In genomic region chr14:32701475-32701874, GRCh38 we compare ENCODE assay signal across 23 cellular contexts.
"Had no signal": no experiment of that assay in that cellular context is flagged by ENCODE, and none has a peak within 500 bp of the region (broad histone marks: within the 10 kb centered on the region; RNA-seq: fewer than 3 reads in every experiment).

No MANE protein-coding gene starts in this region.

- H3K36me3 ChIP-seq: breast epithelium, neutrophil, pancreas, transverse colon, vagina had no signal

- DNase-seq: activated CD4-positive, alpha-beta T cell treated with anti-CD3 and anti-CD28 coated beads for 48 hours; activated CD4-positive, CD25-positive, alpha-beta regulatory T cell; activated CD8-positive, alpha-beta T cell treated with anti-CD3 and anti-CD28 coated beads for 36 hours; activated effector memory CD4-positive, alpha-beta T cell treated with Interleukin-2 at 50 U/mL for 16 hours; activated naive CD4-positive, alpha-beta T cell treated with anti-CD3 and anti-CD28 coated beads, Interleukin-2, amount 10 ng/mL, durations not matched to agents 7 days and 5 days; activated naive CD8-positive, alpha-beta T cell treated with anti-CD3 and anti-CD28 coated beads, Interleukin-2, amount 50 U/mL, for 24 hours; activated T-cell treated with anti-CD3 and anti-CD28 coated beads, Interleukin-2, amount 50 U/mL, for 24 hours; anterior cingulate cortex; cerebellar nuclear complex; foreskin keratinocyte; kidney glomerular epithelial cell; natural killer cell; pancreas; stimulated activated CD4-positive, alpha-beta T cell treated with anti-CD3 and anti-CD28 coated beads, Interleukin-12 subunit alpha, Interleukin-12 subunit beta, amount 100 ng/mL, for 4 hours; stimulated activated CD4-positive, alpha-beta T cell treated with anti-CD3 and anti-CD28 coated beads, Interleukin-1b, Interleukin-23, amount 100 ng/mL, for 48 hours; stimulated activated CD8-positive, alpha-beta memory T cell treated with anti-CD3 and anti-CD28 coated beads, Interleukin-4, amount 100 ng/mL, for 48 hours; stimulated activated naive CD4-positive, alpha-beta T cell treated with Interleukin-2 at 50 U/mL for 16 hours; T-helper 1 cell; T-helper 9 cell; transverse colon had no signal

- ATAC-seq: activated CD8-positive, alpha-beta T cell treated with anti-CD3 and anti-CD28 coated beads for 36 hours; activated naive CD8-positive, alpha-beta T cell treated with anti-CD3 and anti-CD28 coated beads, Interleukin-2, amount 50 U/mL, for 24 hours; foreskin keratinocyte; natural killer cell; pancreas had no signal

- H3K9me3 ChIP-seq: breast epithelium, neutrophil, pancreas, transverse colon, vagina had no signal

- H3K27ac ChIP-seq: foreskin keratinocyte, neutrophil, pancreas, vagina had no signal

- H3K27me3 ChIP-seq: breast epithelium, foreskin keratinocyte, neutrophil, pancreas, transverse colon, vagina had no signal

- H3K4me3 ChIP-seq: breast epithelium, pancreas, transverse colon, vagina had no signal

- H3K4me1 ChIP-seq: breast epithelium, pancreas had no signal
